In the genomic region with DNA sequence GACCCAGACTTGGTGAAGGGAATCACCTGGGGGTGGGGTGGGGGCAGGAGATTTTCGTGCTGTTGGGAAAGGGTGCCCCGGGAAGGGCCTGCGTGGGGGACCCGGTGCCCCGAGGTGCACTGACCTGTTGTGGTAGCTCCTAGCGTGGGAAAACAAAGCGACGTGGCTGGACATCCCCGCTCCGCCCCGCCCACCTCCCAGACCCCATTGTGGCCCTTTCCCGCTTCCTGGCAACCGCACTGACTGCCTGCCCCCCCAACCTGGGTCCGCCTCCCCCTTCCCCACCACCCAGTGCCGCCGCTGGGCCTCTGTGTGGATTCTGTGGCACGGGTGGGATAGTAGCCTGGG, we compare ENCODE assay signal across 8 cellular contexts.
DNase-seq lines count a peak whose midpoint lies in the region; ATAC-seq lines count a peak whose summit lies in the region.

No MANE protein-coding gene starts in this region.

- DNase-seq in central memory CD8-positive, alpha-beta T cell (ENCODE audit: low spot score in 2 of 2): no peak
- no peak for DNase-seq in glomerular visceral epithelial cell (ENCODE audit: extremely low spot score)
- no peak for DNase-seq in stimulated activated CD4-positive, alpha-beta T cell treated with anti-CD3 and anti-CD28 coated beads, Interleukin-4, amount 100 ng/mL, for 1 hour

- H3K27me3 ChIP-seq in ACC112 (ENCODE audit: insufficient read depth, low read length) (no peaks in the 10 kb centered on the region), HUES6 (ENCODE audit: control insufficient read depth, insufficient read depth, low read length) (peaks cover 69% of the 10 kb centered on the region), mucosa of rectum (ENCODE audit: control insufficient read depth in 2 of 2, insufficient read depth in 2 of 2, low read length in 2 of 2) (no peaks in the 10 kb centered on the region)

- peaks cover 15% of the 10 kb centered on the region for H3K79me2 ChIP-seq in ACC112 (ENCODE audit: control insufficient read depth, insufficient read depth, low read length, unreplicated experiment)

- no peak overlapping the region for H3K9ac ChIP-seq in HUES6 (ENCODE audit: low read length)
- H3K9ac ChIP-seq in mucosa of rectum (ENCODE audit: low read depth in 1 of 2, low read length in 2 of 2): peak overlapping the region; percentile 83 to 95

- no peak overlapping the region for H2AFZ ChIP-seq in ACC112 (ENCODE audit: low read length, unreplicated experiment)

- H3K27me3 Mint-ChIP-seq in central memory CD8-positive, alpha-beta T cell: no peaks in the 10 kb centered on the region

- peak overlapping the region; percentile 98 for H3K27ac Mint-ChIP-seq in central memory CD8-positive, alpha-beta T cell (ENCODE audit: low read depth)

- H3K4me1 ChIP-seq in ACC112 (ENCODE audit: control insufficient read depth, insufficient read depth, low read length, unreplicated experiment) (peaks cover 11% of the 10 kb centered on the region), HUES6 (ENCODE audit: control insufficient read depth, insufficient read depth, low read length) (peaks cover 13% of the 10 kb centered on the region), mucosa of rectum (ENCODE audit: control insufficient read depth in 2 of 2, insufficient read depth in 2 of 2, low read length in 2 of 2) (peaks cover 17 to 22% of the 10 kb centered on the region in 2 donors)

- ATAC-seq in central memory CD8-positive, alpha-beta T cell (replicated peaks; ENCODE audit: extremely low read depth, poor library complexity, severe bottlenecking): no peak
- ATAC-seq in GM21515 (IDR thresholded peaks at IDR 0.05; ENCODE audit: unreplicated experiment) (no peak), GM21423 (IDR thresholded peaks at IDR 0.05; ENCODE audit: unreplicated experiment) (no peak)

- H3K36me3 ChIP-seq in ACC112 (ENCODE audit: insufficient read depth, low read length): no peaks in the 10 kb centered on the region
- no peaks in the 10 kb centered on the region for H3K36me3 ChIP-seq in HUES6 (ENCODE audit: control insufficient read depth, insufficient read depth, low read length)
- no peaks in the 10 kb centered on the region for H3K36me3 ChIP-seq in mucosa of rectum (ENCODE audit: control insufficient read depth in 2 of 2, insufficient read depth in 2 of 2, low read length in 2 of 2)

- H3K9me3 ChIP-seq in HUES6 (ENCODE audit: control insufficient read depth, insufficient read depth, low read depth, low read length) (no peaks in the 10 kb centered on the region), mucosa of rectum (ENCODE audit: control insufficient read depth in 2 of 2, low read length in 2 of 2) (no peaks in the 10 kb centered on the region)

- H3K4me3 ChIP-seq in ACC112 (ENCODE audit: low read depth, low read length) (peak overlapping the region; percentile 91), HUES6 (ENCODE audit: low read depth, low read length) (peak overlapping the region; percentile 75), mucosa of rectum (ENCODE audit: low read length in 2 of 2) (peak overlapping the region; percentile 68 to 85)

- peaks cover 35% of the 10 kb centered on the region for H3K4me1 Mint-ChIP-seq in central memory CD8-positive, alpha-beta T cell

- H3K27ac ChIP-seq in ACC112 (ENCODE audit: low read depth, low read length) (peak overlapping the region; percentile 97), HUES6 (ENCODE audit: low read depth, low read length) (no peak overlapping the region), mucosa of rectum (ENCODE audit: low read depth in 2 of 2, low read length in 2 of 2) (peak overlapping the region; percentile 93 to 99)

- peak overlapping the region; percentile 92 for H3K4me3 Mint-ChIP-seq in central memory CD8-positive, alpha-beta T cell

- no peaks in the 10 kb centered on the region for H3K9me3 Mint-ChIP-seq in central memory CD8-positive, alpha-beta T cell

- peaks cover 18% of the 10 kb centered on the region for H3K36me3 Mint-ChIP-seq in central memory CD8-positive, alpha-beta T cell (ENCODE audit: insufficient read depth)
